17 cellular contexts compared by ENCODE assay signal in genomic region chr1:192581131-192581927, GRCh38. TPM values are rescaled to one million over a fixed set of nuclear protein-coding genes. Genes with fewer than 3 reads are reported as not detected.
DNase-seq lines count a peak whose midpoint lies in the region; ATAC-seq, FAIRE-seq and TF ChIP-seq lines count a peak whose summit lies in the region.
"Had no signal": no experiment of that assay in that cellular context is flagged by ENCODE, and none has a peak within 500 bp of the region (broad histone marks: within the 10 kb centered on the region; RNA-seq: fewer than 3 reads in every experiment).

No MANE protein-coding gene starts in this region.

- H3K27ac Mint-ChIP-seq in osteocyte (ENCODE audit: unreplicated experiment), result no peak overlapping the region
- H3K27ac Mint-ChIP-seq: activated CD4-positive, alpha-beta T cell treated with anti-CD3 and anti-CD28 coated beads for 36 hours had no signal

- H3K79me2 ChIP-seq in DND-41 (ENCODE audit: insufficient read depth, low read length) (peaks cover 50% of the 10 kb centered on the region), GM12878 (ENCODE audit: control insufficient read depth, insufficient read depth, low read length) (peaks cover 33% of the 10 kb centered on the region)
- H3K79me2 ChIP-seq: parathyroid adenoma had no signal

- H3K36me3 ChIP-seq in DND-41 (ENCODE audit: insufficient read depth, low read length), result peaks cover 49% of the 10 kb centered on the region
- H3K36me3 ChIP-seq in GM12878 (ENCODE audit: control insufficient read depth in 2 of 2, insufficient read depth in 2 of 2, low read length in 1 of 2), result no peaks in the 10 kb centered on the region
- H3K36me3 ChIP-seq: tibial artery had no signal

- H3K27ac ChIP-seq in DND-41 (ENCODE audit: low read length) (peak overlapping the region; percentile 86), GM12878 (ENCODE audit: control insufficient read depth, insufficient read depth) (no peak overlapping the region), foreskin keratinocyte (no peak overlapping the region)
- H3K27ac ChIP-seq: parathyroid adenoma, tibial artery had no signal

- H3K4me1 Mint-ChIP-seq in osteocyte (ENCODE audit: unreplicated experiment), result peaks cover 7% of the 10 kb centered on the region

- H3K9me3 ChIP-seq in DND-41 (ENCODE audit: insufficient read depth, low read length, severe bottlenecking) (no peaks in the 10 kb centered on the region), GM12878 (replicated peaks; ENCODE audit: control insufficient read depth, insufficient read depth, low read length) (no peaks in the 10 kb centered on the region)
- H3K9me3 ChIP-seq: tibial artery had no signal

- H3K4me3 ChIP-seq in DND-41 (ENCODE audit: low read depth in 1 of 2, low read length in 2 of 2) (peak overlapping the region in 1 of 2 experiments; percentile 68; a peak in 2 of 4 replicates), GM12878 (no peak overlapping the region)
- H3K4me3 ChIP-seq: tibial artery had no signal

- H3K4me2 ChIP-seq in DND-41 (ENCODE audit: insufficient read depth, low read length) (peak overlapping the region; percentile 68), GM12878 (ENCODE audit: control insufficient read depth, insufficient read depth) (no peak overlapping the region)

- H3K4me1 ChIP-seq in DND-41 (ENCODE audit: insufficient read depth, low read length) (peaks cover 47% of the 10 kb centered on the region), GM12878 (ENCODE audit: control insufficient read depth, insufficient read depth, low read length) (no peaks in the 10 kb centered on the region), foreskin keratinocyte (no peaks in the 10 kb centered on the region)
- H3K4me1 ChIP-seq: parathyroid adenoma had no signal

- peak; percentile 45; the same call in 1 of the 2 replicates for TF ChIP-seq POLR2A in GM12878 (IDR thresholded peaks at IDR 0.05; ENCODE audit: low read depth, low read length)

- H2AFZ ChIP-seq in DND-41 (ENCODE audit: low read depth, low read length), result no peak overlapping the region
- no peak overlapping the region for H2AFZ ChIP-seq in GM12878 (ENCODE audit: control insufficient read depth, low read depth, low read length)
- H2AFZ ChIP-seq: parathyroid adenoma had no signal

- SMC1A ChIA-PET in GM12878 (lab: Charles Lee; ENCODE audit: uncharacterized antibody, unreplicated experiment), result interaction anchor here (0.6 to 13.5 kb wide), 13 partner anchors 11 to 107 kb away, joined by 3 to 175 read pairs (median 9); no protein-coding TSS in a partner anchor

- 0 out of 3 replicates have a peak, but pooled peaks have one; percentile 6 for ATAC-seq in DND-41 (ENCODE audit: insufficient read depth, low read depth)
- ATAC-seq in GM19395 (IDR thresholded peaks at IDR 0.05; ENCODE audit: unreplicated experiment), result peak; percentile 7
- peak; percentile 5 for ATAC-seq in HG02885 (IDR thresholded peaks at IDR 0.05; ENCODE audit: poor library complexity, unreplicated experiment)
- peak; percentile 13 for ATAC-seq in GM12878
- no peak for ATAC-seq in activated CD4-positive, CD25-positive, alpha-beta regulatory T cell treated with anti-CD3 and anti-CD28 coated beads, Interleukin-2, amount 50 U/mL, for 24 hours
- no peak for ATAC-seq in foreskin keratinocyte

- TF ChIP-seq RAD21 in GM12878 (IDR thresholded peaks at IDR 0.05; ENCODE audit: insufficient read depth, low read depth, low read length), result no peak

- no peak for TF ChIP-seq EP300 in GM12878 (IDR thresholded peaks at IDR 0.05; ENCODE audit: borderline replicate concordance in 1 of 2, control insufficient read depth in 1 of 2, low read depth in 2 of 2, low read length in 2 of 2)

- TF ChIP-seq CTCF in DND-41 (IDR thresholded peaks at IDR 0.05; ENCODE audit: borderline replicate concordance, extremely low read depth, low read length, poor library complexity, severe bottlenecking), result no peak
- no peak for TF ChIP-seq CTCF in GM12878 (IDR thresholded peaks at IDR 0.05 in 2 of 3, conservative IDR thresholded peaks at IDR 0.05 in 1 of 3; ENCODE audit: control insufficient read depth in 2 of 3, extremely low read depth in 1 of 3, insufficient read depth in 1 of 3, low read depth in 3 of 3, low read length in 3 of 3)
- no peak for TF ChIP-seq CTCF in foreskin keratinocyte (conservative IDR thresholded peaks at IDR 0.05)
- no peak for TF ChIP-seq CTCF in osteocyte (IDR thresholded peaks at IDR 0.05)

- FAIRE-seq in GM12878 (lab: Jason Lieb, UNC), result no peak
- FAIRE-seq: kidney had no signal

- H3K4me3 Mint-ChIP-seq in osteocyte (ENCODE audit: unreplicated experiment), result no peak overlapping the region

- intact Hi-C loops in GM12878 (cut with micrococcal nuclease; ENCODE audit: unreplicated experiment), result loop anchor here (2.0 kb wide), 1 partner anchor 19 kb away; no protein-coding TSS in a partner anchor

- H3K27me3 ChIP-seq in DND-41 (ENCODE audit: insufficient read depth, low read length, poor library complexity) (no peaks in the 10 kb centered on the region), GM12878 (replicated peaks in 1 of 2; ENCODE audit: control insufficient read depth in 2 of 2, insufficient read depth in 2 of 2, low read length in 1 of 2) (no peaks in the 10 kb centered on the region), foreskin keratinocyte (no peaks in the 10 kb centered on the region)
- H3K27me3 ChIP-seq: tibial artery had no signal

- RAD21 ChIA-PET in GM12878 (lab: Charles Lee; ENCODE audit: unreplicated experiment), result interaction anchor here (1.1 to 9.3 kb wide), 17 partner anchors 11 to 104 kb away, joined by 3 to 65 read pairs (median 10); no protein-coding TSS in a partner anchor

- H3K27me3 Mint-ChIP-seq in osteocyte (ENCODE audit: unreplicated experiment), result no peaks in the 10 kb centered on the region
- H3K27me3 Mint-ChIP-seq: activated CD4-positive, alpha-beta T cell treated with anti-CD3 and anti-CD28 coated beads for 36 hours had no signal

- 55% methylated on average over 4 of the region's 4 CpGs for WGBS in GM12878 (ENCODE audit: insufficient coverage, insufficient replicate concordance, low lambda C conversion rate, missing lambda C conversion rate)

- DNase-seq in DND-41 (no peak), GM12878 (ENCODE audit: low read depth, low spot score) (no peak), foreskin keratinocyte (no peak), GOT3 (lab: John Stamatoyannopoulos, UW) (no peak), osteocyte (ENCODE audit: extremely low spot score, unreplicated experiment) (no peak)
- DNase-seq: activated CD4-positive, alpha-beta T cell treated with anti-CD3 and anti-CD28 coated beads for 36 hours; DMS 273 treated with DMSO at 0.1 percent for 48 hours; glutamatergic neuron; kidney; NCI-H1694 treated with DMSO at 0.1 percent for 48 hours; NCI-H774; tibial artery had no signal

- CTCF ChIA-PET in GM12878 (lab: Yijun Ruan, JAX), result interaction anchor here (0.7 to 5.4 kb wide), 14 partner anchors 17 to 112 kb away, joined by 3 to 35 read pairs (median 5); no protein-coding TSS in a partner anchor

- peaks cover 4% of the 10 kb centered on the region; the same call in 1 of the 2 replicates for H4K20me1 ChIP-seq in DND-41 (ENCODE audit: insufficient read depth, low read length)
- no peaks in the 10 kb centered on the region for H4K20me1 ChIP-seq in GM12878 (ENCODE audit: control insufficient read depth, insufficient read depth)

- H3K9ac ChIP-seq in DND-41 (ENCODE audit: low read depth, low read length) (peak overlapping the region; percentile 71), GM12878 (ENCODE audit: control insufficient read depth, insufficient read depth, low read length) (no peak overlapping the region)
- H3K9ac ChIP-seq: parathyroid adenoma had no signal

- H3K9me3 Mint-ChIP-seq in osteocyte (ENCODE audit: unreplicated experiment), result no peaks in the 10 kb centered on the region

- POLR2A ChIA-PET in GM12878 (lab: Charles Lee), result interaction anchor here (2.6 to 5.7 kb wide), 4 partner anchors 17 to 65 kb away, joined by 9 to 21 read pairs (median 15); no protein-coding TSS in a partner anchor

- no TSS peak for BruUV-seq in GM12878 (replicated peaks; lab: Mats Ljungman, UMichigan)

- no peaks in the 10 kb centered on the region for H3K36me3 Mint-ChIP-seq in osteocyte (ENCODE audit: unreplicated experiment)

- in situ Hi-C loops in GM12878 (cut with MboI), result no loop called here

RNA-seq across cellular contexts. Expression of gene RGS1, which starts 5.8 kb away (rescaled TPM):
- 1,986 and 2,133 TPM in 2 replicates for total RNA-seq in GM12878 (2013; cell fraction: nucleolus; rRNA removed)
- total RNA-seq in GM12878 (2014; rRNA removed) (43.7 and 68.1 TPM in 2 replicates), GM12878 (2014; rRNA removed; fragmentation: Illumina TruSeq; extraction: Trizol) (61.3 and 76.2 TPM in 2 replicates), GM12878 (2021) (38.5 and 45.8 TPM in 2 replicates), foreskin keratinocyte (not detected in 2 replicates), osteocyte (not detected in 2 replicates)
- polyA plus RNA-seq in GM12878 (2011; ENCODE audit: low read depth), result 60.0 TPM
- polyA plus RNA-seq in GM12878 (2011; rRNA removed) (882 and 1,502 TPM in 2 replicates), GM12878 (2014; fragmentation: Illumina TruSeq; extraction: Trizol) (48.2 and 72.9 TPM in 2 replicates), GM12878 (2014; fragmentation: Nextera tagmentation; extraction: Ambion mirVana) (10 to 100 TPM; 50.8 to 52.2 TPM), GM12878 (2014; rRNA removed) (26.6 and 38.0 TPM in 2 replicates), GM12878 (2016; fragmentation: Nextera tagmentation; extraction: Ambion mirVana) (10 to 100 TPM; 20.7 to 21.3 TPM), foreskin keratinocyte (not detected in 2 replicates)
- polyA plus RNA-seq in GM12878 (2011; cell fraction: cytosol; rRNA removed), result 230 and 358 TPM in 2 replicates
- polyA plus RNA-seq in GM12878 (2011; cell fraction: nucleus; rRNA removed), result 346 and 598 TPM in 2 replicates
- polyA plus RNA-seq in GM12878 (2012), result 92.1 and 280 TPM in 2 replicates
- 283 and 396 TPM in 2 replicates for polyA minus RNA-seq in GM12878 (2011; rRNA and poly(A)+ RNA removed)
- 140 and 173 TPM in 2 replicates for polyA minus RNA-seq in GM12878 (2011; cell fraction: cytosol; rRNA and poly(A)+ RNA removed)
- polyA minus RNA-seq in GM12878 (2011; cell fraction: nucleus; rRNA and poly(A)+ RNA removed), result 1,153 and 1,417 TPM in 2 replicates

RNA-seq across cellular contexts. Expression of gene RGS13, which starts 54.6 kb away (rescaled TPM):
- 2.9 and 3.3 TPM in 2 replicates for total RNA-seq in GM12878 (2013; cell fraction: nucleolus; rRNA removed)
- total RNA-seq in GM12878 (2014; rRNA removed) (0.23 and 0.33 TPM in 2 replicates), GM12878 (2014; rRNA removed; fragmentation: Illumina TruSeq; extraction: Trizol) (0.28 and 0.36 TPM in 2 replicates), GM12878 (2021) (0.23 and 0.29 TPM in 2 replicates), foreskin keratinocyte (not detected in 2 replicates), osteocyte (not detected in 2 replicates)
- 0.17 TPM for polyA plus RNA-seq in GM12878 (2011; ENCODE audit: low read depth)
- polyA plus RNA-seq in GM12878 (2011; rRNA removed) (16.0 and 33.6 TPM in 2 replicates), GM12878 (2014; fragmentation: Illumina TruSeq; extraction: Trizol) (0.35 and 0.63 TPM in 2 replicates), GM12878 (2014; fragmentation: Nextera tagmentation; extraction: Ambion mirVana) (under 1 TPM; 0.66 to 0.77 TPM), GM12878 (2014; rRNA removed) (0.16 and 0.36 TPM in 2 replicates), GM12878 (2016; fragmentation: Nextera tagmentation; extraction: Ambion mirVana) (under 1 TPM in 1 of 2 experiments, not detected in 1; 0.26 TPM), foreskin keratinocyte (not detected in 2 replicates)
- polyA plus RNA-seq in GM12878 (2011; cell fraction: cytosol; rRNA removed), result 2.7 and 2.9 TPM in 2 replicates
- polyA plus RNA-seq in GM12878 (2011; cell fraction: nucleus; rRNA removed), result 19.3 and 26.7 TPM in 2 replicates
- 0.41 and 0.52 TPM in 2 replicates for polyA plus RNA-seq in GM12878 (2012)
- polyA minus RNA-seq in GM12878 (2011; rRNA and poly(A)+ RNA removed), result 6.7 and 7.0 TPM in 2 replicates
- polyA minus RNA-seq in GM12878 (2011; cell fraction: cytosol; rRNA and poly(A)+ RNA removed), result 1.1 and 1.5 TPM in 2 replicates
- polyA minus RNA-seq in GM12878 (2011; cell fraction: nucleus; rRNA and poly(A)+ RNA removed), result 14.4 and 18.1 TPM in 2 replicates
- total RNA-seq: activated CD4-positive, alpha-beta T cell treated with anti-CD3 and anti-CD28 coated beads for 36 hours; T-helper 2 cell treated with Interferon-gamma antibody and Interleukin-4, amounts not matched to agents 100 ng/mL and 5 ng/mL, for 36 hours had no signal

Comparison
In these comparisons a context has a peak if more than half of its experiments do, and no peak if none do; other contexts are left out.
1. ATAC-seq: peak in DND-41 (single experiment), GM19395 (single experiment), HG02885 (single experiment) and GM12878 (single experiment); none in activated CD4-positive, CD25-positive, alpha-beta regulatory T cell treated with anti-CD3 and anti-CD28 coated beads, Interleukin-2, amount 50 U/mL, for 24 hours (0 of 2) and foreskin keratinocyte (single experiment).
2. RNA of gene RGS1, which starts 5.8 kb away (total RNA-seq): 38.5 to 2,133 TPM in GM12878; not detected in foreskin keratinocyte and not detected in osteocyte; every median in the first group is over 10 times any median in the second.